15 cellular contexts compared by ENCODE assay signal in the genomic region with DNA sequence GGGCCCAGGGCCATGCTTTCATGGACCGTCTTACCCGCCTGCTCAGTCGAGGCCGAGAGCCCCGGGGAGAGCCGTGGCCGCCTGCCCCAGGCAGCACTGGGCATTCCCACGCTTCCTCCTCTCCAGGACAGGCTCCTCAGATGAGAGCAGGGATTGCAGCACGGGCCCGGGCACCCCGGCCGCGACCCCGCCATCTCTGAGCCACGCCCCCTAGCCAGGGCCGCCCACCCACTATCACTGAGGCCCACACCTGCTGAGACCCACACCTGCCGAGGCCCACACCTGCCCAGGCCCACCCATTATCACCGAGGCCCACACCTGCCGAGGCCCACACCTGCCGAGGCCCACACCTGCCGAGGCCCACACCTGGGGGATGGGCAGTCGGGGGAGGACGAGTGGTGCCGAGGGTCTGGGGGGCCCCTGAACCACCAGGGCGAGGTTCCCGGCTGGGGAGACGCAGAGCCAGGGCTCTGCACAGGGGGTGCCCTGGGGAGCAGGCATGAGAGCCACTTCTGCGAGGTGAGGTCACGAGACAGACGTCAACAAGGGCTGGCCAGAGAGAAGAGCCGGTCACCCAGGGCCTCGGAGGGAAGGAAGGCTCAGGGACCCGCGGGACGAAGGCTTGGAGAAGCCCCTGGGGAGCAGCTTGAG.
"Had no signal": no experiment of that assay in that cellular context is flagged by ENCODE, and none has a peak within 500 bp of the region (broad histone marks: within the 10 kb centered on the region; RNA-seq: fewer than 3 reads in every experiment).

No MANE protein-coding gene starts in this region.

- H3K4me1 ChIP-seq: esophagus squamous epithelium, uterus had no signal

- ATAC-seq: effector memory CD8-positive, alpha-beta T cell; left colon; mucosa of descending colon; naive thymus-derived CD8-positive, alpha-beta T cell had no signal

- H3K27ac ChIP-seq: epithelial cell of prostate, esophagus squamous epithelium, thyroid gland, uterus had no signal

- H3K27me3 ChIP-seq: thyroid gland, uterus had no signal

- H3K4me3 ChIP-seq: esophagus squamous epithelium, mucosa of descending colon, thyroid gland, uterus had no signal

- DNase-seq: cortex of kidney; effector memory CD8-positive, alpha-beta T cell; esophagus squamous epithelium; foreskin fibroblast; hippocampal formation; left colon; mammary epithelial cell; small intestine; stimulated activated CD4-positive, alpha-beta T cell treated with anti-CD3 and anti-CD28 coated beads, Interleukin-2, amount 100 ng/mL, for 48 hours; stimulated activated naive CD4-positive, alpha-beta T cell treated with Interleukin-2 at 50 U/mL for 16 hours; thyroid gland; uterus had no signal

- H3K9me3 ChIP-seq: esophagus squamous epithelium, mucosa of descending colon, thyroid gland, uterus had no signal

- H3K36me3 ChIP-seq: esophagus squamous epithelium, thyroid gland, uterus had no signal
